ENCODE assay signal across 8 cellular contexts in the genomic region with DNA sequence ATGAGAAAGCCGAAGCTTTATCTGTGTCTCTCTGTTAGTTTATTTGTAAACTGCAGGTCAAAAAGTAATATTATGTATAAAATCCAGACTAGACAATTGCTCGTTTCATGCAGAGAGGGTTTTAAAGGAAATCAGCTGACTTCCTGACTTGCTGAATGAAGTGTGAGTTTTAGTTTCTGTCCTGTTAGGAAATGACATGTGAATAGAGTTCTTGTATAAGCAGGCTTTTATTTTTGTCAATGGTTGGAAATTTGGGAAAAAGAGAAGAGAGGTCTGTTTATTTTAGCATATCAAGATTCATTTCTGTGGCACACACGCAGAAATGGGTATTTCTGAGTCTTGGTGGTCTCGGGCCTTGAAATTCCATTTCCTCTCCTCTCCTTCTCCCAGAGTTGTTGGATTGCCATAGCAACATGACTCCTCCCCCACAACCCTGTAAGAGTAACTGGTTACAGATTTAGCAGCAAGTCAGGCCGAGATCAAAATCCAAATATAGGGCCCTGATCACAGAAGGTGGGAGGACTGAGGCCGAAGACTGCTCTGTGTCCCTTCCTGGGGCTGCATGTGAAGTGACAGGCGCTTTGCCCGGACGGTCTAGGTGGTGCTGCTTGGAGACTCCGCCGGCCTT.
DNase-seq lines count a peak whose midpoint lies in the region; ATAC-seq lines count a peak whose summit lies in the region.

No MANE protein-coding gene starts in this region.

- peak overlapping the region; percentile 39 to 64 (median 48) for H3K4me3 ChIP-seq in BLaER1 treated with 17β-estradiol and CSF1 and Interleukin-3, amounts not matched to agents 10 nM and 100 nM
- no peak overlapping the region for H3K4me3 ChIP-seq in HUES6 (ENCODE audit: low read depth, low read length)
- H3K4me3 ChIP-seq in right cardiac atrium (ENCODE audit: low read length) = peak overlapping the region; percentile 49
- H3K4me3 ChIP-seq in skeletal muscle satellite cell (ENCODE audit: low read length) = no peak overlapping the region

- peak overlapping the region; percentile 72 to 87 (median 83) for H3K27ac ChIP-seq in BLaER1 treated with 17β-estradiol and CSF1 and Interleukin-3, amounts not matched to agents 10 nM and 100 nM
- 0 out of 2 replicates have a peak overlapping the region, but pooled peaks have one; percentile 59 for H3K27ac ChIP-seq in HUES6 (ENCODE audit: low read depth, low read length)
- peak overlapping the region; percentile 90 for H3K27ac ChIP-seq in right cardiac atrium (ENCODE audit: low read length)

- peaks cover 0 to 7% (median 0%) of the 10 kb centered on the region in 11 experiments; a peak in 3 of 22 replicates for H4K20me1 ChIP-seq in BLaER1 treated with 17β-estradiol and CSF1 and Interleukin-3, amounts not matched to agents 10 nM and 100 nM

- H3K4me3 Mint-ChIP-seq in activated naive CD8-positive, alpha-beta T cell treated with anti-CD3 and anti-CD28 coated beads, Interleukin-2, amount 50 U/mL, for 24 hours = peak overlapping the region; percentile 68

- peaks cover 1% of the 10 kb centered on the region for H3K36me3 Mint-ChIP-seq in activated naive CD8-positive, alpha-beta T cell treated with anti-CD3 and anti-CD28 coated beads, Interleukin-2, amount 50 U/mL, for 24 hours (ENCODE audit: low read depth)

- peak overlapping the region; percentile 58 to 81 (median 73) for H3K9ac ChIP-seq in BLaER1 treated with 17β-estradiol and CSF1 and Interleukin-3, amounts not matched to agents 10 nM and 100 nM
- H3K9ac ChIP-seq in HUES6 (ENCODE audit: low read length) = no peak overlapping the region
- peak overlapping the region; percentile 52 for H3K9ac ChIP-seq in skeletal muscle satellite cell (ENCODE audit: low read depth, low read length)

- H3K4me1 ChIP-seq in BLaER1 treated with 17β-estradiol and CSF1 and Interleukin-3, amounts not matched to agents 10 nM and 100 nM = peaks cover 55 to 74% (median 59%) of the 10 kb centered on the region in 10 experiments
- H3K4me1 ChIP-seq in HUES6 (ENCODE audit: control insufficient read depth, insufficient read depth, low read length) (peaks cover 43% of the 10 kb centered on the region), right cardiac atrium (ENCODE audit: control insufficient read depth, insufficient read depth, low read length) (peaks cover 8% of the 10 kb centered on the region), skeletal muscle satellite cell (ENCODE audit: control insufficient read depth, insufficient read depth, low read length) (peaks cover 33% of the 10 kb centered on the region)

- H3K27me3 Mint-ChIP-seq in activated naive CD8-positive, alpha-beta T cell treated with anti-CD3 and anti-CD28 coated beads, Interleukin-2, amount 50 U/mL, for 24 hours = no peaks in the 10 kb centered on the region

- H3K27ac Mint-ChIP-seq in activated naive CD8-positive, alpha-beta T cell treated with anti-CD3 and anti-CD28 coated beads, Interleukin-2, amount 50 U/mL, for 24 hours = peak overlapping the region; percentile 97

- WGBS in right cardiac atrium = 16% methylated on average over 11 of the region's 11 CpGs

- peaks cover 53% of the 10 kb centered on the region for H3K4me1 Mint-ChIP-seq in activated naive CD8-positive, alpha-beta T cell treated with anti-CD3 and anti-CD28 coated beads, Interleukin-2, amount 50 U/mL, for 24 hours

- ATAC-seq in GM21360 (IDR thresholded peaks at IDR 0.05; ENCODE audit: unreplicated experiment) (peak; percentile 57), right cardiac atrium (peak; percentile 86 to 89), esophagus mucosa (no peak)
- peak; percentile 61 for ATAC-seq in activated naive CD8-positive, alpha-beta T cell treated with anti-CD3 and anti-CD28 coated beads, Interleukin-2, amount 50 U/mL, for 24 hours

- DNase-seq in activated naive CD8-positive, alpha-beta T cell treated with anti-CD3 and anti-CD28 coated beads, Interleukin-2, amount 50 U/mL, for 24 hours = no peak
- peak; percentile 30 to 68 (median 52) for DNase-seq in right cardiac atrium
- no peak for DNase-seq in SIG-M5 (lab: John Stamatoyannopoulos, UW)

- H3K36me3 ChIP-seq in BLaER1 treated with 17β-estradiol and CSF1 and Interleukin-3, amounts not matched to agents 10 nM and 100 nM = peaks cover 0 to 17% (median 10%) of the 10 kb centered on the region in 11 experiments; a peak in 8 of 22 replicates
- H3K36me3 ChIP-seq in HUES6 (ENCODE audit: control insufficient read depth, insufficient read depth, low read length) (no peaks in the 10 kb centered on the region), skeletal muscle satellite cell (ENCODE audit: insufficient read depth, low read length) (no peaks in the 10 kb centered on the region)

- H3K9me3 ChIP-seq in BLaER1 treated with 17β-estradiol and CSF1 and Interleukin-3, amounts not matched to agents 10 nM and 100 nM (replicated peaks in 1 of 11) = peaks cover 0 to 24% (median 19%) of the 10 kb centered on the region in 11 experiments; a peak in 17 of 22 replicates
- H3K9me3 ChIP-seq in HUES6 (ENCODE audit: control insufficient read depth, insufficient read depth, low read depth, low read length) = peaks cover 10% of the 10 kb centered on the region
- no peaks in the 10 kb centered on the region for H3K9me3 ChIP-seq in right cardiac atrium (ENCODE audit: control insufficient read depth, low read length)
- no peaks in the 10 kb centered on the region for H3K9me3 ChIP-seq in skeletal muscle satellite cell (replicated peaks; ENCODE audit: low read length)

- peaks cover 8% of the 10 kb centered on the region for H3K9me3 Mint-ChIP-seq in activated naive CD8-positive, alpha-beta T cell treated with anti-CD3 and anti-CD28 coated beads, Interleukin-2, amount 50 U/mL, for 24 hours

- intact Hi-C loops in right cardiac atrium (cut with DNase I) = no loop called here

- no peaks in the 10 kb centered on the region for H3K27me3 ChIP-seq in BLaER1 treated with 17β-estradiol and CSF1 and Interleukin-3, amounts not matched to agents 10 nM and 100 nM
- H3K27me3 ChIP-seq in HUES6 (ENCODE audit: control insufficient read depth, insufficient read depth, low read length) (no peaks in the 10 kb centered on the region), right cardiac atrium (ENCODE audit: control insufficient read depth, insufficient read depth) (no peaks in the 10 kb centered on the region), skeletal muscle satellite cell (ENCODE audit: control insufficient read depth, insufficient read depth, low read length) (no peaks in the 10 kb centered on the region)

- H3K4me2 ChIP-seq in BLaER1 treated with 17β-estradiol and CSF1 and Interleukin-3, amounts not matched to agents 10 nM and 100 nM = peak overlapping the region; percentile 84 to 97 (median 92)
- H3K4me2 ChIP-seq in skeletal muscle satellite cell (ENCODE audit: low read length) = peak overlapping the region; percentile 44

Comparison
In these comparisons a context has a peak if more than half of its experiments do, and no peak if none do; other contexts are left out.
1. H3K4me3 ChIP-seq: peak in BLaER1 treated with 17β-estradiol and CSF1 and Interleukin-3, amounts not matched to agents 10 nM and 100 nM (10 of 10) and right cardiac atrium (single experiment); none in HUES6 (single experiment) and skeletal muscle satellite cell (single experiment).
2. DNase-seq: peak in right cardiac atrium (3 of 3); none in activated naive CD8-positive, alpha-beta T cell treated with anti-CD3 and anti-CD28 coated beads, Interleukin-2, amount 50 U/mL, for 24 hours (single experiment) and SIG-M5 (single experiment).
3. Peak in every context shown above with its lines, with median percentiles within 50 percentile points of each other: H3K27ac ChIP-seq.